In the genomic region with DNA sequence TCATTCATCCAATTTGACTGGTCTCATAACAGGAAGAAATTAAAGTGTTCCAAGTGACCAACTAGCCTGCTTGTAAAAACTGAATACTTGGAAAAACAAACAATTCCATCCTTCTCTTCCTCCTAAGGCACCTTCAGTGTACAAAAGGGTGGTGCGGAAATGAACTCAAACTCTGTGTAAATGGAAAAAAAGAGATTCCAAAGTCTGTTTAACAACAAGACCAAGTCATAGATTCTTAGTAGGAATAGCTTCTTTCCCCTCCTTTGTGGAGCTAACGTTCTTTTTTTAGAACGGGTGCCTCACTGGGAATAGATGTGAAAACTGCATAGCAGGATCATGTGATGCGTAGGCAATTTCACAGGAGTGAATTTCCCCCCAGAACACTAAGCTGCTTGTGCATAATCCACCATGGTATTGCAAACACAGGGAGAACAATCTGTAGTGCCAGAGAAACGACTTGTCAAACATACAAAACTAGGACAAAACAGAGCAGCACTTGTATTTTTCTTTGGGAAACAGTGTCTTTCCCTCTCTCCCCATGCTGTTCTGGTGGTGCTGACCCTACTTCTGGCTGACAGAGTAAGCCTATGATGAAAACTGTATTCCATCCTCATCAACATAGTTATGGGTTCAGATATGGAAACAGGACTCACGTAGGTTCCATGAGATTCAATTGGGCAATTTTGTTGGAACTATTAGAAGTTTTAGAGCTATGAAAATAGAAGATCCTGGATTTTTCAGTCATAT, we compare ENCODE assay signal across 15 cellular contexts. TPM values are rescaled to one million over a fixed set of nuclear protein-coding genes. Genes with fewer than 3 reads are reported as not detected.
DNase-seq lines count a peak whose midpoint lies in the region; ATAC-seq and TF ChIP-seq lines count a peak whose summit lies in the region.
"Had no signal": no experiment of that assay in that cellular context is flagged by ENCODE, and none has a peak within 500 bp of the region (broad histone marks: within the 10 kb centered on the region; RNA-seq: fewer than 3 reads in every experiment).

No MANE protein-coding gene starts in this region.

- TF ChIP-seq CTCF in colonic mucosa (IDR thresholded peaks at IDR 0.05) (no peak), retinal pigment epithelial cell (conservative IDR thresholded peaks at IDR 0.05; ENCODE audit: low read depth, low read length) (no peak)

- no peak for ATAC-seq in GM18867 (IDR thresholded peaks at IDR 0.05; ENCODE audit: unreplicated experiment)
- no peak for ATAC-seq in HG02870 (IDR thresholded peaks at IDR 0.05; ENCODE audit: unreplicated experiment)
- ATAC-seq in activated naive CD4-positive, alpha-beta T cell treated with anti-CD3 and anti-CD28 coated beads, Interleukin-2, amount 50 U/mL, for 72 hours: no peak
- ATAC-seq: left lobe of liver had no signal

- H3K36me3 Mint-ChIP-seq in activated naive CD4-positive, alpha-beta T cell treated with anti-CD3 and anti-CD28 coated beads, Interleukin-2, amount 50 U/mL, for 72 hours: no peaks in the 10 kb centered on the region
- H3K36me3 Mint-ChIP-seq: activated naive CD4-positive, alpha-beta T cell treated with anti-CD3 and anti-CD28 coated beads, Interleukin-2, amount 10 ng/mL, durations not matched to agents 7 days and 5 days had no signal

- no peaks in the 10 kb centered on the region for H3K27me3 ChIP-seq in colonic mucosa

- no peaks in the 10 kb centered on the region for H3K9me3 ChIP-seq in colonic mucosa

- no peaks in the 10 kb centered on the region for H3K36me3 ChIP-seq in colonic mucosa

- no peak overlapping the region for H3K9ac ChIP-seq in colonic mucosa (ENCODE audit: low read depth in 2 of 2, low read length in 2 of 2)

- peak overlapping the region; percentile 76 for H3K27ac ChIP-seq in colonic mucosa

- H3K4me1 ChIP-seq in colonic mucosa: no peaks in the 10 kb centered on the region

- H3K9me3 Mint-ChIP-seq in activated naive CD4-positive, alpha-beta T cell treated with anti-CD3 and anti-CD28 coated beads, Interleukin-2, amount 50 U/mL, for 72 hours: peaks cover 3% of the 10 kb centered on the region in 2 donors
- H3K9me3 Mint-ChIP-seq: activated naive CD4-positive, alpha-beta T cell treated with anti-CD3 and anti-CD28 coated beads, Interleukin-2, amount 10 ng/mL, durations not matched to agents 7 days and 5 days had no signal

- H3K4me3 ChIP-seq in colonic mucosa (no peak overlapping the region), retinal pigment epithelial cell (ENCODE audit: low read length) (no peak overlapping the region)

- intact Hi-C loops in colonic mucosa (cut with DNase I): no loop called here

- no peak overlapping the region for H3K27ac Mint-ChIP-seq in activated naive CD4-positive, alpha-beta T cell treated with anti-CD3 and anti-CD28 coated beads, Interleukin-2, amount 50 U/mL, for 72 hours
- H3K27ac Mint-ChIP-seq: activated naive CD4-positive, alpha-beta T cell treated with anti-CD3 and anti-CD28 coated beads, Interleukin-2, amount 10 ng/mL, durations not matched to agents 7 days and 5 days; nephron had no signal

- DNase-seq in H4 (ENCODE audit: low spot score) (peak; percentile 32), colonic mucosa (peak; percentile 42), left kidney (ENCODE audit: low read depth, low spot score) (peak; percentile 37), retinal pigment epithelial cell (ENCODE audit: low read depth) (peak; percentile 85)
- DNase-seq in activated T-cell treated with anti-CD3 and anti-CD28 coated beads, Interleukin-2, amount 50 U/mL, for 1 hour: no peak
- DNase-seq in activated naive CD4-positive, alpha-beta T cell treated with anti-CD3 and anti-CD28 coated beads, Interleukin-2, amount 50 U/mL, for 72 hours (ENCODE audit: low spot score in 2 of 2): no peak
- DNase-seq: activated naive CD4-positive, alpha-beta T cell treated with anti-CD3 and anti-CD28 coated beads, Interleukin-2, amount 10 ng/mL, durations not matched to agents 7 days and 5 days; hippocampal formation; NCI-H187 treated with DMSO at 0.1 percent for 48 hours; trophoblast cell had no signal

RNA-seq across cellular contexts. Expression of a gene that starts 13.2 kb away (rescaled TPM):
- 1.6 TPM in 1 of 2 replicates, not detected in the other for total RNA-seq in H4 (2014; rRNA removed; shearing (Covaris generic))
- 10 to 100 TPM; 22.3 to 35.8 TPM for total RNA-seq in colonic mucosa
- total RNA-seq in activated naive CD4-positive, alpha-beta T cell treated with anti-CD3 and anti-CD28 coated beads, Interleukin-2, amount 50 U/mL, for 72 hours: not detected
- total RNA-seq: bronchial epithelial cell had no signal

Comparison
In these comparisons a context has a peak if more than half of its experiments do, and no peak if none do; other contexts are left out.
1. DNase-seq: peak in H4 (single experiment), colonic mucosa (single experiment), left kidney (single experiment) and retinal pigment epithelial cell (single experiment); none in activated T-cell treated with anti-CD3 and anti-CD28 coated beads, Interleukin-2, amount 50 U/mL, for 1 hour (single experiment) and activated naive CD4-positive, alpha-beta T cell treated with anti-CD3 and anti-CD28 coated beads, Interleukin-2, amount 50 U/mL, for 72 hours (0 of 2).